In genomic region chr20:3804781-3805180, GRCh38 we compare ENCODE assay signal across 14 cellular contexts. TPM values are rescaled to one million over a fixed set of nuclear protein-coding genes. Genes with fewer than 3 reads are reported as not detected.
DNase-seq lines count a peak whose midpoint lies in the region; ATAC-seq and TF ChIP-seq lines count a peak whose summit lies in the region.
"Had no signal": no experiment of that assay in that cellular context is flagged by ENCODE, and none has a peak within 500 bp of the region (broad histone marks: within the 10 kb centered on the region; RNA-seq: fewer than 3 reads in every experiment).

No MANE protein-coding gene starts in this region.

- H3K4me1 Mint-ChIP-seq in stimulated activated naive CD8-positive, alpha-beta T cell treated with anti-CD3 and anti-CD28 coated beads, Interleukin-15, Interleukin-2, amounts not matched to agents 100 ng/mL and 50 ng/mL, for 24 hours (ENCODE audit: low read depth): peaks cover 58% of the 10 kb centered on the region
- H3K4me1 Mint-ChIP-seq in nephron progenitor cell: peaks cover 38% of the 10 kb centered on the region

- peaks cover 58% of the 10 kb centered on the region for H3K36me3 Mint-ChIP-seq in stimulated activated naive CD8-positive, alpha-beta T cell treated with anti-CD3 and anti-CD28 coated beads, Interleukin-15, Interleukin-2, amounts not matched to agents 100 ng/mL and 50 ng/mL, for 24 hours (ENCODE audit: low read depth)
- H3K36me3 Mint-ChIP-seq in nephron progenitor cell (ENCODE audit: low read depth): peaks cover 27% of the 10 kb centered on the region

- H3K27me3 Mint-ChIP-seq in stimulated activated naive CD8-positive, alpha-beta T cell treated with anti-CD3 and anti-CD28 coated beads, Interleukin-15, Interleukin-2, amounts not matched to agents 100 ng/mL and 50 ng/mL, for 24 hours: no peaks in the 10 kb centered on the region
- peaks cover 3% of the 10 kb centered on the region for H3K27me3 Mint-ChIP-seq in nephron progenitor cell (ENCODE audit: low read depth, poor library complexity)
- H3K27me3 Mint-ChIP-seq: naive B cell had no signal

- no peaks in the 10 kb centered on the region for H3K9me3 Mint-ChIP-seq in stimulated activated naive CD8-positive, alpha-beta T cell treated with anti-CD3 and anti-CD28 coated beads, Interleukin-15, Interleukin-2, amounts not matched to agents 100 ng/mL and 50 ng/mL, for 24 hours
- no peaks in the 10 kb centered on the region for H3K9me3 Mint-ChIP-seq in nephron progenitor cell
- H3K9me3 Mint-ChIP-seq: naive B cell had no signal

- TF ChIP-seq CTCF in nephron progenitor cell (IDR thresholded peaks at IDR 0.05): no peak

- DNase-seq in stimulated activated naive CD8-positive, alpha-beta T cell treated with anti-CD3 and anti-CD28 coated beads, Interleukin-15, Interleukin-2, amounts not matched to agents 100 U/mL and 50 U/mL, for 24 hours: no peak
- peak; percentile 40 for DNase-seq in cerebellum (ENCODE audit: low spot score)
- no peak for DNase-seq in nephron progenitor cell
- DNase-seq in inferior parietal cortex (ENCODE audit: extremely low spot score): no peak
- no peak for DNase-seq in stimulated activated naive CD4-positive, alpha-beta T cell (lab: John Stamatoyannopoulos, UW)
- DNase-seq in NOMO-1 (lab: John Stamatoyannopoulos, UW; ENCODE audit: unreplicated experiment in 2 of 2): no peak
- DNase-seq: activated naive CD4-positive, alpha-beta T cell treated with Interleukin-2 at 50 U/mL for 16 hours; cortex of kidney; GDM1; naive B cell; NCI-H2081 treated with DMSO at 0.1 percent for 48 hours; NK-92 treated with Interleukin-12 subunit alpha and Interleukin-12 subunit beta, amount 100 ng/mL, for 24 hours had no signal

- peak overlapping the region; percentile 17 for H3K27ac Mint-ChIP-seq in stimulated activated naive CD8-positive, alpha-beta T cell treated with anti-CD3 and anti-CD28 coated beads, Interleukin-15, Interleukin-2, amounts not matched to agents 100 ng/mL and 50 ng/mL, for 24 hours
- peak overlapping the region; percentile 34 for H3K27ac Mint-ChIP-seq in nephron progenitor cell

- H3K4me3 Mint-ChIP-seq in stimulated activated naive CD8-positive, alpha-beta T cell treated with anti-CD3 and anti-CD28 coated beads, Interleukin-15, Interleukin-2, amounts not matched to agents 100 ng/mL and 50 ng/mL, for 24 hours: no peak overlapping the region
- H3K4me3 Mint-ChIP-seq in nephron progenitor cell: no peak overlapping the region

- no peak for ATAC-seq in stimulated activated naive CD8-positive, alpha-beta T cell treated with anti-CD3 and anti-CD28 coated beads, Interleukin-15, Interleukin-2, amounts not matched to agents 100 U/mL and 50 U/mL, for 24 hours
- no peak for ATAC-seq in GM18858 (IDR thresholded peaks at IDR 0.05; ENCODE audit: unreplicated experiment)

RNA-seq across cellular contexts. Expression of gene CDC25B, which starts 8.7 kb away (rescaled TPM):
- total RNA-seq in cerebellum: 9.2 TPM

RNA-seq across cellular contexts. Expression of gene AP5S1, which starts 15.6 kb away (rescaled TPM):
- 7.4 TPM for total RNA-seq in cerebellum

RNA-seq across cellular contexts. Expression of gene CENPB, which starts 18.2 kb away (rescaled TPM):
- 29.9 TPM for total RNA-seq in cerebellum

RNA-seq across cellular contexts. Expression of gene SPEF1, which starts 23.5 kb away (rescaled TPM):
- 1.00 TPM for total RNA-seq in cerebellum

RNA-seq across cellular contexts. Expression of gene ADISSP, which starts 37.2 kb away (rescaled TPM):
- total RNA-seq in cerebellum: 9.7 TPM
